In genomic region chr2:31523871-31524492, GRCh38 we compare ENCODE assay signal across 8 cellular contexts.
DNase-seq lines count a peak whose midpoint lies in the region; ATAC-seq and FAIRE-seq lines count a peak whose summit lies in the region.

No MANE protein-coding gene starts in this region.

- FAIRE-seq in islet of Langerhans (lab: Jason Lieb, UNC), result peak; percentile 81

- no peaks in the 10 kb centered on the region for H3K9me3 ChIP-seq in adipocyte (ENCODE audit: control insufficient read depth, low read length)

- no peaks in the 10 kb centered on the region for H3K36me3 ChIP-seq in adipocyte (ENCODE audit: control insufficient read depth, insufficient read depth, low read length, severe bottlenecking)

- DNase-seq in activated gamma-delta T cell treated with Interleukin-2 at 50 U/mL for 16 hours, result peak; percentile 47
- no peak for DNase-seq in activated gamma-delta T cell (lab: John Stamatoyannopoulos, UW)
- DNase-seq in HuH-7 (ENCODE audit: low spot score), result peak; percentile 21
- peak; percentile 26 for DNase-seq in SKM-1 (lab: John Stamatoyannopoulos, UW; ENCODE audit: unreplicated experiment)
- DNase-seq in adipocyte (ENCODE audit: low read depth), result peak; percentile 87
- peak; percentile 68 for DNase-seq in stimulated activated CD4-positive, alpha-beta T cell treated with anti-CD3 and anti-CD28 coated beads, Interleukin-4, amount 100 ng/mL, for 24 hours

- no peak for ATAC-seq in HG03439 (IDR thresholded peaks at IDR 0.05; ENCODE audit: unreplicated experiment)

- no peak overlapping the region for H3K9ac ChIP-seq in adipocyte (ENCODE audit: low read length)

- H3K4me3 ChIP-seq in adipocyte (ENCODE audit: low read length), result no peak overlapping the region

- no peaks in the 10 kb centered on the region for H3K4me1 ChIP-seq in adipocyte (ENCODE audit: control insufficient read depth, insufficient read depth, low read length)

- H3K27me3 ChIP-seq in adipocyte (replicated peaks; ENCODE audit: control insufficient read depth, insufficient read depth, low read length), result no peaks in the 10 kb centered on the region
